Comparison of ENCODE assay signal across 9 cellular contexts in genomic region chr10:485776-486572, GRCh38.
A peak's percentile ranks its signal among the peaks of the same experiment; 100 is the strongest.
DNase-seq lines count a peak whose midpoint lies in the region; ATAC-seq and TF ChIP-seq lines count a peak whose summit lies in the region.
"Had no signal": no experiment of that assay in that cellular context is flagged by ENCODE, and none has a peak within 500 bp of the region (broad histone marks: within the 10 kb centered on the region; RNA-seq: fewer than 3 reads in every experiment).

No MANE protein-coding gene starts in this region.

- ATAC-seq in body of pancreas (no peak), HG02973 (IDR thresholded peaks at IDR 0.05; ENCODE audit: unreplicated experiment) (no peak), HG03354 (IDR thresholded peaks at IDR 0.05; ENCODE audit: poor library complexity, severe bottlenecking, unreplicated experiment) (no peak)

- peak overlapping the region; percentile 52 for H3K4me2 ChIP-seq in OCI-LY1 (ENCODE audit: low read length)

- H3K4me1 ChIP-seq in OCI-LY1 (ENCODE audit: insufficient read depth, low read length, severe bottlenecking) (peaks cover 35% of the 10 kb centered on the region), esophagus squamous epithelium (peaks cover 10 to 64% (median 18%) of the 10 kb centered on the region in 3 donors), sigmoid colon (peaks cover 0 to 83% (median 71%) of the 10 kb centered on the region in 4 donors), body of pancreas (peaks cover 15% of the 10 kb centered on the region)

- TF ChIP-seq CTCF in OCI-LY1 (IDR thresholded peaks at IDR 0.05; ENCODE audit: low read length) (no peak), esophagus squamous epithelium (IDR thresholded peaks at IDR 0.05) (no peak), sigmoid colon (IDR thresholded peaks at IDR 0.05) (no peak), body of pancreas (IDR thresholded peaks at IDR 0.05) (no peak)

- H3K79me2 ChIP-seq in OCI-LY1 (ENCODE audit: insufficient read depth, low read length), result peaks cover 21% of the 10 kb centered on the region

- H4K20me1 ChIP-seq in OCI-LY1 (ENCODE audit: insufficient read depth, low read length), result no peaks in the 10 kb centered on the region

- intact Hi-C loops in esophagus squamous epithelium (cut with DNase I), result no loop called here
- intact Hi-C loops in sigmoid colon (cut with DNase I), result no loop called here
- intact Hi-C loops in body of pancreas (cut with DNase I), result no loop called here

- no peak overlapping the region for H3K9ac ChIP-seq in OCI-LY1 (ENCODE audit: low read length)

- H3F3A ChIP-seq in OCI-LY1 (ENCODE audit: insufficient read depth, low read length), result no peaks in the 10 kb centered on the region

- H3K27ac ChIP-seq in OCI-LY1 (ENCODE audit: low read depth, low read length, poor library complexity, severe bottlenecking) (peak overlapping the region; percentile 62), esophagus squamous epithelium (peak overlapping the region; percentile 77 to 86 (median 82)), sigmoid colon (peak overlapping the region; percentile 82 to 90 (median 86)), body of pancreas (peak overlapping the region in 1 of 4 donors; percentile 39)

- no peak overlapping the region for H2AFZ ChIP-seq in OCI-LY1 (ENCODE audit: low read length)

- no peak for TF ChIP-seq POLR2A in esophagus squamous epithelium (IDR thresholded peaks at IDR 0.05)
- TF ChIP-seq POLR2A in sigmoid colon (IDR thresholded peaks at IDR 0.05), result no peak
- TF ChIP-seq POLR2A in body of pancreas (IDR thresholded peaks at IDR 0.05), result no peak

- H3K9me3 ChIP-seq in OCI-LY1 (ENCODE audit: low read length) (no peaks in the 10 kb centered on the region), esophagus squamous epithelium (no peaks in the 10 kb centered on the region), sigmoid colon (no peaks in the 10 kb centered on the region), body of pancreas (no peaks in the 10 kb centered on the region)

- H3K4me3 ChIP-seq in OCI-LY1 (ENCODE audit: low read depth, low read length, poor library complexity, severe bottlenecking) (no peak overlapping the region), esophagus squamous epithelium (peak overlapping the region in 2 of 4 donors; percentile 52 to 62), sigmoid colon (no peak overlapping the region), body of pancreas (no peak overlapping the region)

- WGBS in esophagus squamous epithelium, 2 donors, result 34 to 37% methylated on average over 17 to 18 of the region's 18 CpGs
- WGBS in sigmoid colon, 2 donors, result 74 to 82% methylated on average over 18 of the region's 18 CpGs
- 66 to 67% methylated on average over 18 of the region's 18 CpGs for WGBS in body of pancreas, 2 donors

- H3K9me2 ChIP-seq in OCI-LY1 (ENCODE audit: low read depth, low read length), result no peaks in the 10 kb centered on the region

- H3K27me3 ChIP-seq in OCI-LY1 (ENCODE audit: insufficient read depth, low read length), result no peaks in the 10 kb centered on the region
- H3K27me3 ChIP-seq in esophagus squamous epithelium, result no peaks in the 10 kb centered on the region
- H3K27me3 ChIP-seq in sigmoid colon, result no peaks in the 10 kb centered on the region
- H3K27me3 ChIP-seq in body of pancreas, result no peaks in the 10 kb centered on the region

- DNase-seq in NCI-H2196 (lab: John Stamatoyannopoulos, UW; ENCODE audit: unreplicated experiment) (peak; percentile 3), NCI-H2196 treated with DMSO at 0.1 percent for 48 hours (lab: John Stamatoyannopoulos, UW; ENCODE audit: unreplicated experiment) (no peak), esophagus squamous epithelium (lab: John Stamatoyannopoulos, UW) (no peak), sigmoid colon (peak; percentile 86), body of pancreas (no peak)
- DNase-seq: SHP77 treated with DMSO at 0.1 percent for 48 hours had no signal

- TF ChIP-seq EP300 in sigmoid colon (IDR thresholded peaks at IDR 0.05), result peak in 3 of 4 donors; percentile 56 to 86 (median 61)

- H3K36me3 ChIP-seq in OCI-LY1 (ENCODE audit: insufficient read depth, low read length) (peaks cover 90% of the 10 kb centered on the region), esophagus squamous epithelium (no peaks in the 10 kb centered on the region), sigmoid colon (no peaks in the 10 kb centered on the region), body of pancreas (replicated peaks in 1 of 2; ENCODE audit: insufficient read depth in 1 of 2, low read depth in 2 of 2) (no peaks in the 10 kb centered on the region)

Comparison
In these comparisons a context has a peak if more than half of its experiments do, and no peak if none do; other contexts are left out.
1. DNase-seq: peak in NCI-H2196 (single experiment) and sigmoid colon (single experiment); none in NCI-H2196 treated with DMSO at 0.1 percent for 48 hours (single experiment), esophagus squamous epithelium (single experiment) and body of pancreas (0 of 4).